Comparison of ENCODE assay signal across 8 cellular contexts in genomic region chr5:139668924-139669680, GRCh38. TPM values are rescaled to one million over a fixed set of nuclear protein-coding genes. Genes with fewer than 3 reads are reported as not detected.
A peak's percentile ranks its signal among the peaks of the same experiment; 100 is the strongest.
DNase-seq lines count a peak whose midpoint lies in the region; ATAC-seq, FAIRE-seq and TF ChIP-seq lines count a peak whose summit lies in the region.

No MANE protein-coding gene starts in this region.

- H2BK120ac ChIP-seq in H1 (replicated peaks; ENCODE audit: low read depth, low read length) = no peak overlapping the region

- POLR2A ChIA-PET in H1 (lab: Charles Lee; ENCODE audit: partially characterized antibody) = interaction anchor here (1.0 to 2.2 kb wide), 7 partner anchors 13 to 39 kb away, joined by 3 to 6 read pairs (median 3); no protein-coding TSS in a partner anchor

- H2BK5ac ChIP-seq in H1 (ENCODE audit: low read depth, low read length) = peak overlapping the region; percentile 73

- no peak overlapping the region for H3K14ac ChIP-seq in H1 (ENCODE audit: insufficient read length)

- no peak overlapping the region for H4K5ac ChIP-seq in H1 (ENCODE audit: insufficient read length, low read depth, low read length)

- TF ChIP-seq RAD21 in H1 (IDR thresholded peaks at IDR 0.05 in 1 of 2, conservative IDR thresholded peaks at IDR 0.05 in 1 of 2; ENCODE audit: low read depth in 2 of 2, low read length in 2 of 2) = no peak

- no peaks in the 10 kb centered on the region; the same call in 1 of the 2 replicates for H3K23me2 ChIP-seq in H1 (ENCODE audit: low read depth, low read length)

- H3K4ac ChIP-seq in H1 (replicated peaks; ENCODE audit: insufficient read length, low read depth, low read length) = no peak overlapping the region

- TF ChIP-seq CTCF in DND-41 (IDR thresholded peaks at IDR 0.05; ENCODE audit: borderline replicate concordance, extremely low read depth, low read length, poor library complexity, severe bottlenecking) (no peak), H1 (IDR thresholded peaks at IDR 0.05; ENCODE audit: control extremely low read depth in 1 of 3, insufficient read depth in 1 of 3, low read depth in 1 of 3, low read length in 3 of 3) (no peak), parathyroid adenoma (IDR thresholded peaks at IDR 0.05) (no peak)

- H4K91ac ChIP-seq in H1 (replicated peaks; ENCODE audit: insufficient read length, low read length) = peak overlapping the region; percentile 32

- H2BK12ac ChIP-seq in H1 (ENCODE audit: low read depth, low read length) = 0 out of 2 replicates have a peak overlapping the region, but pooled peaks have one; percentile 87

- peak overlapping the region; percentile 10; the same call in 1 of the 2 replicates for H2BK15ac ChIP-seq in H1 (ENCODE audit: low read length)

- H3K79me2 ChIP-seq in DND-41 (ENCODE audit: insufficient read depth, low read length) (peaks cover 91% of the 10 kb centered on the region), H1 (ENCODE audit: control insufficient read depth in 1 of 2, insufficient read depth in 2 of 2, low read length in 2 of 2) (peaks cover 13 to 94% of the 10 kb centered on the region in 2 experiments), parathyroid adenoma (peaks cover 86% of the 10 kb centered on the region)

- no peaks in the 10 kb centered on the region for H3K27me3 ChIP-seq in DND-41 (ENCODE audit: insufficient read depth, low read length, poor library complexity)
- no peaks in the 10 kb centered on the region for H3K27me3 ChIP-seq in H1 (replicated peaks in 1 of 4; ENCODE audit: control insufficient read depth in 3 of 4, extremely low read depth in 1 of 4, insufficient read depth in 3 of 4, low read length in 3 of 4)
- no peaks in the 10 kb centered on the region for H3K27me3 ChIP-seq in parathyroid adenoma (ENCODE audit: control insufficient read depth, insufficient read depth, low read length)

- in situ Hi-C loops in ACHN (cut with HindIII; ENCODE audit: low pct_ligation_motif_present, low pct_unique_long_range_greater_than_20kb, low sequenced_read_pairs) = no loop called here

- no peak overlapping the region for H3K23ac ChIP-seq in H1 (ENCODE audit: insufficient read length)

- H4K8ac ChIP-seq in H1 (ENCODE audit: extremely low read depth, insufficient read depth, low read length) = 0 out of 2 replicates have a peak overlapping the region, but pooled peaks have one; percentile 12

- TF ChIP-seq EP300 in H1 (IDR thresholded peaks at IDR 0.05; ENCODE audit: borderline replicate concordance in 1 of 2, low read depth in 2 of 2, low read length in 2 of 2) = no peak

- H3K4me3 ChIP-seq in DND-41 (ENCODE audit: low read depth in 1 of 2, low read length in 2 of 2) (peak overlapping the region in 1 of 2 experiments; percentile 52; a peak in 2 of 4 replicates), H1 (ENCODE audit: extremely low read depth in 1 of 4, insufficient read depth in 2 of 4, low read depth in 3 of 4, low read length in 4 of 4) (no peak overlapping the region), parathyroid adenoma (ENCODE audit: low read depth, low read length) (peak overlapping the region; percentile 34)

- H3K36me3 ChIP-seq in DND-41 (ENCODE audit: insufficient read depth, low read length) (no peaks in the 10 kb centered on the region), H1 (ENCODE audit: control insufficient read depth in 2 of 4, insufficient read depth in 4 of 4, low read length in 3 of 4) (no peaks in the 10 kb centered on the region), parathyroid adenoma (ENCODE audit: control insufficient read depth, insufficient read depth, low read length) (no peaks in the 10 kb centered on the region)

- 91% methylated on average over 16 of the region's 18 CpGs; no CpG with 5 or more reads in 1 of the 2 experiments for WGBS in H1 (ENCODE audit: extremely low coverage in 1 of 2, insufficient coverage in 1 of 2, insufficient read length in 1 of 2, insufficient replicate concordance in 2 of 2, low coverage in 1 of 2, low lambda C conversion rate in 2 of 2, missing lambda C conversion rate in 1 of 2), 2 experiments

- H4K20me1 ChIP-seq in DND-41 (ENCODE audit: insufficient read depth, low read length) (peaks cover 27% of the 10 kb centered on the region), H1 (replicated peaks in 1 of 2; ENCODE audit: control insufficient read depth in 1 of 2, insufficient read depth in 2 of 2, low read length in 2 of 2) (peaks cover 52 to 72% of the 10 kb centered on the region in 2 experiments)

- H3K27ac ChIP-seq in DND-41 (ENCODE audit: low read length) (peak overlapping the region; percentile 94), H1 (ENCODE audit: low read depth, low read length) (no peak overlapping the region), parathyroid adenoma (peak overlapping the region; percentile 88)

- H3K4me2 ChIP-seq in DND-41 (ENCODE audit: insufficient read depth, low read length) = peak overlapping the region; percentile 69
- H3K4me2 ChIP-seq in H1 (ENCODE audit: insufficient read depth in 1 of 2, low read depth in 2 of 2, low read length in 2 of 2) = 0 out of 4 replicates have a peak overlapping the region, but pooled peaks of 1 of the 2 experiments have one; percentile 57
- no peak overlapping the region for H3K4me2 ChIP-seq in parathyroid adenoma (ENCODE audit: low read length)

- H2AK5ac ChIP-seq in H1 (ENCODE audit: low read depth, low read length) = 0 out of 2 replicates have a peak overlapping the region, but pooled peaks have one; percentile 66

- peak overlapping the region; percentile 55 for H2AFZ ChIP-seq in DND-41 (ENCODE audit: low read depth, low read length)
- no peak overlapping the region for H2AFZ ChIP-seq in H1 (ENCODE audit: low read length)
- peak overlapping the region; percentile 90 for H2AFZ ChIP-seq in parathyroid adenoma

- no peak overlapping the region for H3K56ac ChIP-seq in H1 (replicated peaks; ENCODE audit: insufficient read length, low read depth, low read length)

- H3K9ac ChIP-seq in DND-41 (ENCODE audit: low read depth, low read length) = peak overlapping the region; percentile 61
- H3K9ac ChIP-seq in H1 (replicated peaks in 1 of 4; ENCODE audit: extremely low read depth in 1 of 4, low read depth in 3 of 4, low read length in 3 of 4) = no peak overlapping the region
- peak overlapping the region; percentile 30 for H3K9ac ChIP-seq in parathyroid adenoma

- CTCF ChIA-PET in H1 (lab: Charles Lee; ENCODE audit: partially characterized antibody) = interaction anchor here (0.6 to 17.2 kb wide), 16 partner anchors 9 to 106 kb away, joined by 3 to 171 read pairs (median 16); no protein-coding TSS in a partner anchor

- peaks cover 27% of the 10 kb centered on the region for H3K79me1 ChIP-seq in H1 (ENCODE audit: low read depth, low read length)

- DNase-seq in DND-41 = no peak
- DNase-seq in NCI-H524 treated with DMSO at 0.1 percent for 48 hours (lab: John Stamatoyannopoulos, UW) = peak; percentile 26
- no peak for DNase-seq in H1 (ENCODE audit: low read depth in 1 of 2, low spot score in 2 of 2)
- DNase-seq in ACHN = no peak
- DNase-seq in NCI-H146 (lab: John Stamatoyannopoulos, UW) = no peak
- DNase-seq in SK-N-DZ (ENCODE audit: low spot score) = no peak

- H3K4me1 ChIP-seq in DND-41 (ENCODE audit: insufficient read depth, low read length) (peaks cover 68% of the 10 kb centered on the region), H1 (replicated peaks in 1 of 4; ENCODE audit: control insufficient read depth in 3 of 4, insufficient read depth in 4 of 4, low read length in 3 of 4) (peaks cover 6 to 54% (median 41%) of the 10 kb centered on the region in 4 experiments), parathyroid adenoma (peaks cover 69% of the 10 kb centered on the region)

- ATAC-seq in DND-41 (ENCODE audit: insufficient read depth, low read depth) (peak; percentile 0; the same call in 1 of the 3 replicates), GM19467 (IDR thresholded peaks at IDR 0.05; ENCODE audit: unreplicated experiment) (no peak)

- peak overlapping the region; percentile 87; the same call in 1 of the 2 replicates for H3K18ac ChIP-seq in H1 (ENCODE audit: extremely low read depth, low read length)

- TF ChIP-seq POLR2A in H1 (IDR thresholded peaks at IDR 0.05; ENCODE audit: control extremely low read depth in 1 of 2, low read depth in 2 of 2, low read length in 2 of 2) = no peak

- H2BK20ac ChIP-seq in H1 (ENCODE audit: low read length) = 0 out of 2 replicates have a peak overlapping the region, but pooled peaks have one; percentile 21

- H3K9me3 ChIP-seq in DND-41 (ENCODE audit: insufficient read depth, low read length, severe bottlenecking) (no peaks in the 10 kb centered on the region), H1 (ENCODE audit: insufficient read depth in 2 of 2, low read depth in 1 of 2, low read length in 1 of 2) (no peaks in the 10 kb centered on the region), parathyroid adenoma (ENCODE audit: control insufficient read depth, low read length) (no peaks in the 10 kb centered on the region)

- no peak for FAIRE-seq in H1 (lab: Jason Lieb, UNC)

TF ChIP-seq in H1, 55 proteins besides CTCF, POLR2A, EP300 and RAD21:
- TF ChIP-seq TCF12 (IDR thresholded peaks at IDR 0.05; ENCODE audit: low read depth, low read length) (no peak), CHD1 (IDR thresholded peaks at IDR 0.05; ENCODE audit: low read depth, low read length) (no peak), SP1 (IDR thresholded peaks at IDR 0.05; ENCODE audit: low read depth, low read length) (no peak)

RNA-seq across cellular contexts. Expression of gene CXXC5, which starts 21.0 kb away (rescaled TPM):
- 74.0 and 78.3 TPM in 2 replicates for total RNA-seq in H1 (2021; fragmentation: NEBNext Ultra II Directional; extraction: Animal tissue kit (Norgen Biotek cat#: 25700))
- 61.4 and 83.5 TPM in 2 replicates for polyA plus RNA-seq in H1 (2011; rRNA removed)
- polyA plus RNA-seq in H1 (2011; cell fraction: cytosol; rRNA removed) = 68.8 TPM
- polyA plus RNA-seq in H1 (2011; cell fraction: nucleus; rRNA removed) = 52.7 TPM
- 35.6 to 47.4 TPM (median 43.3 TPM) in 4 replicates for polyA plus RNA-seq in H1 (2012, experiment 1 of 2)
- 56.6 TPM for polyA plus RNA-seq in H1 (2012, experiment 2 of 2)
- polyA plus RNA-seq in H1 (2013, experiment 1 of 2) = 62.3 TPM
- 67.3 TPM for polyA plus RNA-seq in H1 (2013, experiment 2 of 2)
- 25.6 and 39.8 TPM in 2 replicates for polyA minus RNA-seq in H1 (2011; rRNA and poly(A)+ RNA removed)
- 50.7 TPM for polyA minus RNA-seq in H1 (2011; cell fraction: cytosol; rRNA and poly(A)+ RNA removed)
- polyA minus RNA-seq in H1 (2011; cell fraction: nucleus; rRNA and poly(A)+ RNA removed) = 39.2 TPM
- polyA plus RNA-seq in SK-N-DZ (2014; cell fraction: cytosol; rRNA removed) = 24.9 and 31.1 TPM in 2 replicates
- 15.4 and 23.8 TPM in 2 replicates for polyA plus RNA-seq in SK-N-DZ (2014; cell fraction: nucleus; rRNA removed)

Comparison
In these comparisons a context has a peak if more than half of its experiments do, and no peak if none do; other contexts are left out.
1. H3K9ac ChIP-seq: peak in DND-41 (single experiment) and parathyroid adenoma (single experiment); none in H1 (0 of 4).